Comparison of ENCODE assay signal across 1 cellular context in the genomic region with DNA sequence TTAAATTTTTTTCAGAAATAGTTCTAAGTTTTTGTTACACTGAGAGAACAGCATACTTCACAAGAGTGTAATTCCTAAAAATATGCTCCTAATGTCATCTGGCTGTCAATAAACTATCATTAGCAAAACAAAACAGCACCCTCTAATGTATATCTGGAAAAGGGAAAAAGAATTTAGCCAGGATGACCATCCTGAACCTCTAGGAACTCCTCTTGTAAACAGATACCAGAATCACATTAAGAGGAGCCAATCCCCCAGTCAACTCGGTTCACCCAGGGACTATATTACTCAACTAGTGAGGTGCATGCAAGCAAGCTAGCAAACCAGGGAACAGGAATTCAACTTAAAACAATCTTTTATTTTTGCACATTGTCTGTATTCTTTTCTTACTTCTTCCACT.
TF ChIP-seq lines count a peak whose summit lies in the region.

No MANE protein-coding gene starts in this region.

TF ChIP-seq in H1, 55 proteins besides CTCF, POLR2A, EP300 and RAD21 (continued from another document):
- TF ChIP-seq TCF12 (IDR thresholded peaks at IDR 0.05; ENCODE audit: low read depth, low read length) (no peak), CHD2 (IDR thresholded peaks at IDR 0.05; ENCODE audit: low read length) (no peak), CEBPB (IDR thresholded peaks at IDR 0.05; ENCODE audit: low read depth, low read length) (no peak), SP1 (IDR thresholded peaks at IDR 0.05; ENCODE audit: low read depth, low read length) (no peak), KDM5A (IDR thresholded peaks at IDR 0.05; ENCODE audit: low read length) (no peak), EZH2 (IDR thresholded peaks at IDR 0.05; ENCODE audit: low read depth, low read length, severe bottlenecking) (no peak), SRF (IDR thresholded peaks at IDR 0.05; ENCODE audit: low read depth, low read length) (no peak), HDAC2 (IDR thresholded peaks at IDR 0.05; ENCODE audit: borderline replicate concordance in 1 of 2, low read depth in 2 of 2, low read length in 2 of 2) (no peak), EGR1 (IDR thresholded peaks at IDR 0.05; ENCODE audit: borderline replicate concordance, low read depth, low read length) (no peak)
- TF ChIP-seq, protein P1, sequence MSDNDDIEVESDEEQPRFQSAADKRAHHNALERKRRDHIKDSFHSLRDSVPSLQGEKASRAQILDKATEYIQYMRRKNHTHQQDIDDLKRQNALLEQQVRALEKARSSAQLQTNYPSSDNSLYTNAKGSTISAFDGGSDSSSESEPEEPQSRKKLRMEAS (IDR thresholded peaks at IDR 0.05): no peak
- TF ChIP-seq, protein P2, sequence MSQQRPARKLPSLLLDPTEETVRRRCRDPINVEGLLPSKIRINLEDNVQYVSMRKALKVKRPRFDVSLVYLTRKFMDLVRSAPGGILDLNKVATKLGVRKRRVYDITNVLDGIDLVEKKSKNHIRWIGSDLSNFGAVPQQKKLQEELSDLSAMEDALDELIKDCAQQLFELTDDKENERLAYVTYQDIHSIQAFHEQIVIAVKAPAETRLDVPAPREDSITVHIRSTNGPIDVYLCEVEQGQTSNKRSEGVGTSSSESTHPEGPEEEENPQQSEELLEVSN (IDR thresholded peaks at IDR 0.05): no peak
- TF ChIP-seq, protein P3, sequence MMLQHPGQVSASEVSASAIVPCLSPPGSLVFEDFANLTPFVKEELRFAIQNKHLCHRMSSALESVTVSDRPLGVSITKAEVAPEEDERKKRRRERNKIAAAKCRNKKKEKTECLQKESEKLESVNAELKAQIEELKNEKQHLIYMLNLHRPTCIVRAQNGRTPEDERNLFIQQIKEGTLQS (IDR thresholded peaks at IDR 0.05; ENCODE audit: insufficient read depth, low read depth, low read length): no peak
- TF ChIP-seq, protein P4, sequence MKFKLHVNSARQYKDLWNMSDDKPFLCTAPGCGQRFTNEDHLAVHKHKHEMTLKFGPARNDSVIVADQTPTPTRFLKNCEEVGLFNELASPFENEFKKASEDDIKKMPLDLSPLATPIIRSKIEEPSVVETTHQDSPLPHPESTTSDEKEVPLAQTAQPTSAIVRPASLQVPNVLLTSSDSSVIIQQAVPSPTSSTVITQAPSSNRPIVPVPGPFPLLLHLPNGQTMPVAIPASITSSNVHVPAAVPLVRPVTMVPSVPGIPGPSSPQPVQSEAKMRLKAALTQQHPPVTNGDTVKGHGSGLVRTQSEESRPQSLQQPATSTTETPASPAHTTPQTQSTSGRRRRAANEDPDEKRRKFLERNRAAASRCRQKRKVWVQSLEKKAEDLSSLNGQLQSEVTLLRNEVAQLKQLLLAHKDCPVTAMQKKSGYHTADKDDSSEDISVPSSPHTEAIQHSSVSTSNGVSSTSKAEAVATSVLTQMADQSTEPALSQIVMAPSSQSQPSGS (IDR thresholded peaks at IDR 0.05; ENCODE audit: low read length): no peak
- TF ChIP-seq, protein P5, sequence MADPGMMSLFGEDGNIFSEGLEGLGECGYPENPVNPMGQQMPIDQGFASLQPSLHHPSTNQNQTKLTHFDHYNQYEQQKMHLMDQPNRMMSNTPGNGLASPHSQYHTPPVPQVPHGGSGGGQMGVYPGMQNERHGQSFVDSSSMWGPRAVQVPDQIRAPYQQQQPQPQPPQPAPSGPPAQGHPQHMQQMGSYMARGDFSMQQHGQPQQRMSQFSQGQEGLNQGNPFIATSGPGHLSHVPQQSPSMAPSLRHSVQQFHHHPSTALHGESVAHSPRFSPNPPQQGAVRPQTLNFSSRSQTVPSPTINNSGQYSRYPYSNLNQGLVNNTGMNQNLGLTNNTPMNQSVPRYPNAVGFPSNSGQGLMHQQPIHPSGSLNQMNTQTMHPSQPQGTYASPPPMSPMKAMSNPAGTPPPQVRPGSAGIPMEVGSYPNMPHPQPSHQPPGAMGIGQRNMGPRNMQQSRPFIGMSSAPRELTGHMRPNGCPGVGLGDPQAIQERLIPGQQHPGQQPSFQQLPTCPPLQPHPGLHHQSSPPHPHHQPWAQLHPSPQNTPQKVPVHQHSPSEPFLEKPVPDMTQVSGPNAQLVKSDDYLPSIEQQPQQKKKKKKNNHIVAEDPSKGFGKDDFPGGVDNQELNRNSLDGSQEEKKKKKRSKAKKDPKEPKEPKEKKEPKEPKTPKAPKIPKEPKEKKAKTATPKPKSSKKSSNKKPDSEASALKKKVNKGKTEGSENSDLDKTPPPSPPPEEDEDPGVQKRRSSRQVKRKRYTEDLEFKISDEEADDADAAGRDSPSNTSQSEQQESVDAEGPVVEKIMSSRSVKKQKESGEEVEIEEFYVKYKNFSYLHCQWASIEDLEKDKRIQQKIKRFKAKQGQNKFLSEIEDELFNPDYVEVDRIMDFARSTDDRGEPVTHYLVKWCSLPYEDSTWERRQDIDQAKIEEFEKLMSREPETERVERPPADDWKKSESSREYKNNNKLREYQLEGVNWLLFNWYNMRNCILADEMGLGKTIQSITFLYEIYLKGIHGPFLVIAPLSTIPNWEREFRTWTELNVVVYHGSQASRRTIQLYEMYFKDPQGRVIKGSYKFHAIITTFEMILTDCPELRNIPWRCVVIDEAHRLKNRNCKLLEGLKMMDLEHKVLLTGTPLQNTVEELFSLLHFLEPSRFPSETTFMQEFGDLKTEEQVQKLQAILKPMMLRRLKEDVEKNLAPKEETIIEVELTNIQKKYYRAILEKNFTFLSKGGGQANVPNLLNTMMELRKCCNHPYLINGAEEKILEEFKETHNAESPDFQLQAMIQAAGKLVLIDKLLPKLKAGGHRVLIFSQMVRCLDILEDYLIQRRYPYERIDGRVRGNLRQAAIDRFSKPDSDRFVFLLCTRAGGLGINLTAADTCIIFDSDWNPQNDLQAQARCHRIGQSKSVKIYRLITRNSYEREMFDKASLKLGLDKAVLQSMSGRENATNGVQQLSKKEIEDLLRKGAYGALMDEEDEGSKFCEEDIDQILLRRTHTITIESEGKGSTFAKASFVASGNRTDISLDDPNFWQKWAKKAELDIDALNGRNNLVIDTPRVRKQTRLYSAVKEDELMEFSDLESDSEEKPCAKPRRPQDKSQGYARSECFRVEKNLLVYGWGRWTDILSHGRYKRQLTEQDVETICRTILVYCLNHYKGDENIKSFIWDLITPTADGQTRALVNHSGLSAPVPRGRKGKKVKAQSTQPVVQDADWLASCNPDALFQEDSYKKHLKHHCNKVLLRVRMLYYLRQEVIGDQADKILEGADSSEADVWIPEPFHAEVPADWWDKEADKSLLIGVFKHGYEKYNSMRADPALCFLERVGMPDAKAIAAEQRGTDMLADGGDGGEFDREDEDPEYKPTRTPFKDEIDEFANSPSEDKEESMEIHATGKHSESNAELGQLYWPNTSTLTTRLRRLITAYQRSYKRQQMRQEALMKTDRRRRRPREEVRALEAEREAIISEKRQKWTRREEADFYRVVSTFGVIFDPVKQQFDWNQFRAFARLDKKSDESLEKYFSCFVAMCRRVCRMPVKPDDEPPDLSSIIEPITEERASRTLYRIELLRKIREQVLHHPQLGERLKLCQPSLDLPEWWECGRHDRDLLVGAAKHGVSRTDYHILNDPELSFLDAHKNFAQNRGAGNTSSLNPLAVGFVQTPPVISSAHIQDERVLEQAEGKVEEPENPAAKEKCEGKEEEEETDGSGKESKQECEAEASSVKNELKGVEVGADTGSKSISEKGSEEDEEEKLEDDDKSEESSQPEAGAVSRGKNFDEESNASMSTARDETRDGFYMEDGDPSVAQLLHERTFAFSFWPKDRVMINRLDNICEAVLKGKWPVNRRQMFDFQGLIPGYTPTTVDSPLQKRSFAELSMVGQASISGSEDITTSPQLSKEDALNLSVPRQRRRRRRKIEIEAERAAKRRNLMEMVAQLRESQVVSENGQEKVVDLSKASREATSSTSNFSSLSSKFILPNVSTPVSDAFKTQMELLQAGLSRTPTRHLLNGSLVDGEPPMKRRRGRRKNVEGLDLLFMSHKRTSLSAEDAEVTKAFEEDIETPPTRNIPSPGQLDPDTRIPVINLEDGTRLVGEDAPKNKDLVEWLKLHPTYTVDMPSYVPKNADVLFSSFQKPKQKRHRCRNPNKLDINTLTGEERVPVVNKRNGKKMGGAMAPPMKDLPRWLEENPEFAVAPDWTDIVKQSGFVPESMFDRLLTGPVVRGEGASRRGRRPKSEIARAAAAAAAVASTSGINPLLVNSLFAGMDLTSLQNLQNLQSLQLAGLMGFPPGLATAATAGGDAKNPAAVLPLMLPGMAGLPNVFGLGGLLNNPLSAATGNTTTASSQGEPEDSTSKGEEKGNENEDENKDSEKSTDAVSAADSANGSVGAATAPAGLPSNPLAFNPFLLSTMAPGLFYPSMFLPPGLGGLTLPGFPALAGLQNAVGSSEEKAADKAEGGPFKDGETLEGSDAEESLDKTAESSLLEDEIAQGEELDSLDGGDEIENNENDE (IDR thresholded peaks at IDR 0.05; ENCODE audit: insufficient replicate concordance, low read length): no peak
TF ChIP-seq in H1: peak in this region for 0.
